8 cellular contexts compared by ENCODE assay signal in the genomic region with DNA sequence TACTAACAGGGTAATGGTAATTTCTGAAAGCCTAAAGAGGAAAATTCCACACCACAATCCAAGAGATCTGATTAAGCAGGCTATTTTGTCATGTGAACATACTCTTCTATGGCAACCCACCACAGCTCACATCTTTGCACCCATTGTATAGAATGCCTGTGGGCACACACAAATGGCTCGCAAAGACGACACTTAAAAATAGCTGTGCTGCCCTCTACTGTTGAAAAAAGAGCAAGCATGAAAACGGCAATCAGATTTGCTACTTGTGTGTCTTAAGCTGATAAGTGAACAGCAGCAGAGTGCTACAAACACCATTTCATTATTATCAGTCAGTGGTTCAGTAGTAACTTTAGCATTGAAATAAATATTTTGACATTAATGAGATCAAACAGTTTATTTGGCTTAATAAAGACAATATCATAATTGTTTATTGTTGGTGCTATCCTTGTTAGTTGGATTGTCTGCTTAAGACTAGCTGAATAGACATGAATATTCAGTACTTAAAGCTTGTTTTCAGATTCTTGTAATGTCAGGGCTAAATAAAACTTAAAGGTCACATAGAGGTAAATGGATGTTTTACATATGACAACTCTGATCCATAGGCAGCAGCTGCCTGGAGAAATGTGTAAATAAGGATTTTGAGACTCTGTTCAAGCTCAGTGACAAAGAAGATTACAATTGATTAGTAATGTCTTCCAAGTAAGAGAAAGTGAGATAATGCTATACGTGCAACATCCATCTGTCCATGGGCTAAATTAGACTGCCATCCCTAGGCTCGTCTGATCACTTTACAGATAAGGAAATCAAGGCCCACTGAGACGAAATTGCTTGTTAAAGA.
DNase-seq lines count a peak whose midpoint lies in the region; ATAC-seq and TF ChIP-seq lines count a peak whose summit lies in the region.

No MANE protein-coding gene starts in this region.

- H3K4me3 ChIP-seq in cardiac fibroblast (replicated peaks in 1 of 2; ENCODE audit: low read depth in 2 of 2, low read length in 2 of 2), result no peak overlapping the region
- H3K4me3 ChIP-seq in effector memory CD4-positive, alpha-beta T cell (ENCODE audit: insufficient read depth, low read depth, low read length, poor library complexity, severe bottlenecking), result no peak overlapping the region

- no peaks in the 10 kb centered on the region for H3K27me3 Mint-ChIP-seq in neural crest cell (ENCODE audit: low read depth)

- H3K27ac ChIP-seq in effector memory CD4-positive, alpha-beta T cell (ENCODE audit: insufficient read depth, low read length, poor library complexity, severe bottlenecking), result no peak overlapping the region

- peaks cover 6% of the 10 kb centered on the region for H3K36me3 Mint-ChIP-seq in neural crest cell (ENCODE audit: low read depth)

- ATAC-seq in GM19324 (IDR thresholded peaks at IDR 0.05; ENCODE audit: low FRiP score, unreplicated experiment) (peak; percentile 82), HG03342 (IDR thresholded peaks at IDR 0.05; ENCODE audit: unreplicated experiment) (peak; percentile 90)

- H3K9me3 ChIP-seq in effector memory CD4-positive, alpha-beta T cell (ENCODE audit: control insufficient read depth, low read length), result no peaks in the 10 kb centered on the region

- no peaks in the 10 kb centered on the region for H3K27me3 ChIP-seq in effector memory CD4-positive, alpha-beta T cell (replicated peaks; ENCODE audit: control insufficient read depth, insufficient read depth, low read length, poor library complexity, severe bottlenecking)

- no peaks in the 10 kb centered on the region for H3K36me3 ChIP-seq in effector memory CD4-positive, alpha-beta T cell (ENCODE audit: control insufficient read depth, insufficient read depth, low read length)

- peaks cover 6% of the 10 kb centered on the region for H3K9me3 Mint-ChIP-seq in neural crest cell

- peak; percentile 21 for DNase-seq in NCI-H1105 treated with DMSO at 0.1 percent for 48 hours (lab: John Stamatoyannopoulos, UW)
- no peak for DNase-seq in NCI-H1105 (lab: John Stamatoyannopoulos, UW)
- peak; percentile 80 for DNase-seq in NCI-H82 (lab: John Stamatoyannopoulos, UW)
- peak; percentile 18 to 32 for DNase-seq in cardiac fibroblast (ENCODE audit: low read depth in 2 of 2)
- DNase-seq in neural crest cell (ENCODE audit: low read depth, low spot score), result peak; percentile 31
- DNase-seq in effector memory CD4-positive, alpha-beta T cell, result no peak

- H3K4me1 ChIP-seq in effector memory CD4-positive, alpha-beta T cell (ENCODE audit: control insufficient read depth, insufficient read depth, low read length, poor library complexity, severe bottlenecking), result no peaks in the 10 kb centered on the region

- peaks cover 18% of the 10 kb centered on the region for H3K4me1 Mint-ChIP-seq in neural crest cell

- H3K27ac Mint-ChIP-seq in neural crest cell (ENCODE audit: unreplicated experiment), result no peak overlapping the region

- TF ChIP-seq CTCF in cardiac fibroblast (IDR thresholded peaks at IDR 0.05; ENCODE audit: low read depth, low read length) (no peak), neural crest cell (conservative IDR thresholded peaks at IDR 0.05) (peak; percentile 85)

- no peak overlapping the region for H3K4me3 Mint-ChIP-seq in neural crest cell

Comparison
In these comparisons a context has a peak if more than half of its experiments do, and no peak if none do; other contexts are left out.
1. DNase-seq: peak in NCI-H1105 treated with DMSO at 0.1 percent for 48 hours (single experiment), NCI-H82 (single experiment), cardiac fibroblast (2 of 2) and neural crest cell (single experiment); none in NCI-H1105 (single experiment) and effector memory CD4-positive, alpha-beta T cell (0 of 3).